ENCODE assay signal across 1 cellular context in genomic region chr5:123511648-123512605, GRCh38.
TF ChIP-seq lines count a peak whose summit lies in the region.

Gene CSNK1G3 (plus strand): TSS chr5:123512177. CDS start chr5:123545664, 33,487 bp downstream.

TF ChIP-seq in HepG2, 621 proteins besides CTCF, POLR2A, EP300 and RAD21 (continued from another document and continues in another):
- TF ChIP-seq E2F2 (CRISPR knock-in tag; IDR thresholded peaks at IDR 0.05; ENCODE audit: borderline replicate concordance), result no peak
- TF ChIP-seq ZNF503 (CRISPR knock-in tag; IDR thresholded peaks at IDR 0.05), result no peak
- no peak for TF ChIP-seq GLMP (CRISPR knock-in tag; IDR thresholded peaks at IDR 0.05; ENCODE audit: borderline replicate concordance)
- peak; percentile 40; the same call in 1 of the 2 replicates for TF ChIP-seq HNF4G (IDR thresholded peaks at IDR 0.05; ENCODE audit: borderline replicate concordance, low read depth, low read length)
- TF ChIP-seq HNF4G (CRISPR knock-in tag; IDR thresholded peaks at IDR 0.05; ENCODE audit: borderline replicate concordance, low read depth), result no peak
- TF ChIP-seq ZNF550 (CRISPR knock-in tag; IDR thresholded peaks at IDR 0.05; ENCODE audit: borderline replicate concordance), result no peak
- no peak for TF ChIP-seq PRDM4 (CRISPR knock-in tag; IDR thresholded peaks at IDR 0.05; ENCODE audit: borderline replicate concordance)
- no peak for TF ChIP-seq RARA (CRISPR knock-in tag; IDR thresholded peaks at IDR 0.05)
- TF ChIP-seq ATAD3A (CRISPR knock-in tag; IDR thresholded peaks at IDR 0.05), result no peak
- peak; percentile 43 for TF ChIP-seq GABPA (IDR thresholded peaks at IDR 0.05; ENCODE audit: low read depth, low read length)
- TF ChIP-seq GABPA (CRISPR knock-in tag; IDR thresholded peaks at IDR 0.05; ENCODE audit: low read depth), result peak; percentile 91
- TF ChIP-seq IKZF1 (IDR thresholded peaks at IDR 0.05), result no peak
- TF ChIP-seq HNRNPH1 (optimal IDR thresholded peaks at IDR 0.05; ENCODE audit: low read depth, low read length), result peak; percentile 50
- no peak for TF ChIP-seq ZNF510 (CRISPR knock-in tag; IDR thresholded peaks at IDR 0.05; ENCODE audit: low read depth)
- TF ChIP-seq SKI (IDR thresholded peaks at IDR 0.05; ENCODE audit: partially characterized antibody), result no peak
- TF ChIP-seq TEF (CRISPR knock-in tag; IDR thresholded peaks at IDR 0.05), result no peak
- no peak for TF ChIP-seq ZNF781 (CRISPR knock-in tag; IDR thresholded peaks at IDR 0.05; ENCODE audit: borderline replicate concordance, not compliant biosample characterization)
- TF ChIP-seq MBD4 (IDR thresholded peaks at IDR 0.05; ENCODE audit: borderline replicate concordance, low read length), result no peak
- TF ChIP-seq ZNF629 (CRISPR knock-in tag; conservative IDR thresholded peaks at IDR 0.05), result no peak
- TF ChIP-seq MTERF4 (CRISPR knock-in tag; IDR thresholded peaks at IDR 0.05), result no peak
- 0 out of 2 replicates have a peak, but pooled peaks have one; percentile 67 for TF ChIP-seq MYPOP (CRISPR knock-in tag; IDR thresholded peaks at IDR 0.05)
- TF ChIP-seq RNF2 (conservative IDR thresholded peaks at IDR 0.05; ENCODE audit: low read depth), result no peak; the same call in 1 of the 2 replicates
- no peak for TF ChIP-seq ZFP41 (CRISPR knock-in tag; IDR thresholded peaks at IDR 0.05; ENCODE audit: borderline replicate concordance)
- TF ChIP-seq STAT6 (CRISPR knock-in tag; IDR thresholded peaks at IDR 0.05; ENCODE audit: borderline replicate concordance), result no peak
- no peak for TF ChIP-seq ZNF20 (CRISPR knock-in tag; IDR thresholded peaks at IDR 0.05)
- no peak; the same call in 1 of the 2 replicates for TF ChIP-seq FOXJ3 (CRISPR knock-in tag; IDR thresholded peaks at IDR 0.05; ENCODE audit: borderline replicate concordance)
- TF ChIP-seq ZNF879 (CRISPR knock-in tag; IDR thresholded peaks at IDR 0.05), result no peak
- TF ChIP-seq PAF1 (CRISPR knock-in tag; IDR thresholded peaks at IDR 0.05), result no peak
- 0 out of 2 replicates have a peak, but pooled peaks have one; percentile 49 for TF ChIP-seq HNRNPL (IDR thresholded peaks at IDR 0.05; ENCODE audit: low read depth, low read length)
- TF ChIP-seq NFE2 (CRISPR knock-in tag; IDR thresholded peaks at IDR 0.05), result no peak
- no peak; the same call in 1 of the 2 replicates for TF ChIP-seq DNMT3B (CRISPR knock-in tag; conservative IDR thresholded peaks at IDR 0.05)
- peak; percentile 72 for TF ChIP-seq ZNF331 (CRISPR knock-in tag; IDR thresholded peaks at IDR 0.05)
- peak; percentile 97 for TF ChIP-seq YEATS2 (CRISPR knock-in tag; IDR thresholded peaks at IDR 0.05; ENCODE audit: borderline replicate concordance)
- TF ChIP-seq ZNF709 (CRISPR knock-in tag; IDR thresholded peaks at IDR 0.05), result no peak
- TF ChIP-seq MIER3 (CRISPR knock-in tag; IDR thresholded peaks at IDR 0.05; ENCODE audit: borderline replicate concordance), result peak; percentile 56; the same call in 1 of the 2 replicates
- peak; percentile 38 for TF ChIP-seq XRCC5 (optimal IDR thresholded peaks at IDR 0.05; ENCODE audit: low read length)
- 0 out of 2 replicates have a peak, but pooled peaks have one; percentile 51 for TF ChIP-seq ZNF160 (CRISPR knock-in tag; IDR thresholded peaks at IDR 0.05)
- TF ChIP-seq TCF12 (IDR thresholded peaks at IDR 0.05), result no peak
- TF ChIP-seq TCF12 (CRISPR knock-in tag; IDR thresholded peaks at IDR 0.05), result no peak
- TF ChIP-seq DPF2 (CRISPR knock-in tag; IDR thresholded peaks at IDR 0.05; ENCODE audit: borderline replicate concordance, low read depth), result no peak
- no peak; the same call in 1 of the 2 replicates for TF ChIP-seq IRF2 (CRISPR knock-in tag; IDR thresholded peaks at IDR 0.05)
- TF ChIP-seq ZFY (CRISPR knock-in tag; IDR thresholded peaks at IDR 0.05), result peak; percentile 56; the same call in 1 of the 2 replicates
- TF ChIP-seq ZNF34 (CRISPR knock-in tag; IDR thresholded peaks at IDR 0.05; ENCODE audit: borderline replicate concordance), result no peak
- no peak for TF ChIP-seq NCOA1 (CRISPR knock-in tag; IDR thresholded peaks at IDR 0.05)
- TF ChIP-seq HMGA1 (CRISPR knock-in tag; conservative IDR thresholded peaks at IDR 0.05), result no peak
- TF ChIP-seq TSC22D2 (CRISPR knock-in tag; IDR thresholded peaks at IDR 0.05; ENCODE audit: borderline replicate concordance), result peak; percentile 71; the same call in 1 of the 2 replicates
- no peak for TF ChIP-seq ZNF577 (CRISPR knock-in tag; IDR thresholded peaks at IDR 0.05; ENCODE audit: borderline replicate concordance, low read depth)
- no peak for TF ChIP-seq ATRX (CRISPR knock-in tag; IDR thresholded peaks at IDR 0.05; ENCODE audit: borderline replicate concordance)
- TF ChIP-seq ZNF83 (CRISPR knock-in tag; IDR thresholded peaks at IDR 0.05; ENCODE audit: borderline replicate concordance), result no peak
- no peak for TF ChIP-seq FOXK2 (IDR thresholded peaks at IDR 0.05)
- TF ChIP-seq ZNF800 (CRISPR knock-in tag; IDR thresholded peaks at IDR 0.05), result no peak
- TF ChIP-seq RFXAP (CRISPR knock-in tag; IDR thresholded peaks at IDR 0.05; ENCODE audit: borderline replicate concordance), result no peak; the same call in 1 of the 2 replicates
- TF ChIP-seq MAFF (IDR thresholded peaks at IDR 0.05; ENCODE audit: low read depth, low read length), result peak; percentile 68
- TF ChIP-seq ADNP (CRISPR knock-in tag; IDR thresholded peaks at IDR 0.05), result no peak
- 0 out of 2 replicates have a peak, but pooled peaks have one; percentile 19 for TF ChIP-seq ZNF3 (CRISPR knock-in tag; IDR thresholded peaks at IDR 0.05)
- TF ChIP-seq ZNF768 (CRISPR knock-in tag; IDR thresholded peaks at IDR 0.05), result peak; percentile 90
- TF ChIP-seq ZNF326 (CRISPR knock-in tag; IDR thresholded peaks at IDR 0.05; ENCODE audit: borderline replicate concordance), result no peak
- TF ChIP-seq ZNF761 (CRISPR knock-in tag; conservative IDR thresholded peaks at IDR 0.05), result 0 out of 2 replicates have a peak, but pooled peaks have one; percentile 60
- TF ChIP-seq MAZ (IDR thresholded peaks at IDR 0.05; ENCODE audit: borderline replicate concordance, low read depth, low read length), result no peak; the same call in 1 of the 2 replicates
- peak; percentile 70 for TF ChIP-seq MAZ (CRISPR knock-in tag; IDR thresholded peaks at IDR 0.05; ENCODE audit: low read depth)
- TF ChIP-seq SAFB2 (CRISPR knock-in tag; IDR thresholded peaks at IDR 0.05; ENCODE audit: borderline replicate concordance, low read depth), result no peak; the same call in 1 of the 2 replicates
